ENCODE assay signal across 8 cellular contexts in genomic region chr11:102347526-102348331, GRCh38. TPM values are rescaled to one million over a fixed set of nuclear protein-coding genes. Genes with fewer than 3 reads are reported as not detected.
DNase-seq lines count a peak whose midpoint lies in the region; ATAC-seq lines count a peak whose summit lies in the region.

No MANE protein-coding gene starts in this region.

- ATAC-seq in GM19463 (IDR thresholded peaks at IDR 0.05; ENCODE audit: unreplicated experiment) (peak; percentile 3), esophagus mucosa (peak; percentile 48), naive B cell (ENCODE audit: low read depth in 2 of 2) (no peak)

- H3K9me3 Mint-ChIP-seq in T-helper 2 cell treated with Interferon-gamma antibody and Interleukin-4, amounts not matched to agents 5 μg/mL and 100 μg/mL, for 36 hours, result no peaks in the 10 kb centered on the region
- H3K9me3 Mint-ChIP-seq in naive B cell, result no peaks in the 10 kb centered on the region

- H3K36me3 Mint-ChIP-seq in T-helper 2 cell treated with Interferon-gamma antibody and Interleukin-4, amounts not matched to agents 5 μg/mL and 100 μg/mL, for 36 hours (ENCODE audit: low read depth), result peaks cover 20% of the 10 kb centered on the region
- H3K36me3 Mint-ChIP-seq in naive B cell, result peaks cover 0 to 10% of the 10 kb centered on the region in 2 donors

- DNase-seq in DMS79 treated with DMSO at 0.1 percent for 48 hours (lab: John Stamatoyannopoulos, UW), result peak; percentile 44
- peak; percentile 17 for DNase-seq in HK-2 (ENCODE audit: unreplicated experiment)
- no peak for DNase-seq in T-helper 2 cell treated with Interferon-gamma antibody and Interleukin-4, amounts not matched to agents 5 μg/mL and 100 μg/mL, for 36 hours (ENCODE audit: low spot score)
- peak; percentile 21 for DNase-seq in naive B cell
- DNase-seq in T-helper 9 cell, result no peak
- DNase-seq in NCI-H2171 (lab: John Stamatoyannopoulos, UW), result no peak

- peak overlapping the region; percentile 98 for H3K27ac Mint-ChIP-seq in T-helper 2 cell treated with Interferon-gamma antibody and Interleukin-4, amounts not matched to agents 5 μg/mL and 100 μg/mL, for 36 hours
- peak overlapping the region; percentile 99 to 100 (median 100) for H3K27ac Mint-ChIP-seq in naive B cell

- H3K4me1 Mint-ChIP-seq in T-helper 2 cell treated with Interferon-gamma antibody and Interleukin-4, amounts not matched to agents 5 μg/mL and 100 μg/mL, for 36 hours (ENCODE audit: low read depth), result peaks cover 28% of the 10 kb centered on the region
- H3K4me1 Mint-ChIP-seq in naive B cell, result peaks cover 20 to 37% (median 36%) of the 10 kb centered on the region in 3 donors

- H3K4me3 Mint-ChIP-seq in T-helper 2 cell treated with Interferon-gamma antibody and Interleukin-4, amounts not matched to agents 5 μg/mL and 100 μg/mL, for 36 hours, result peak overlapping the region; percentile 94
- peak overlapping the region; percentile 91 to 99 (median 98) for H3K4me3 Mint-ChIP-seq in naive B cell

- H3K27me3 Mint-ChIP-seq in T-helper 2 cell treated with Interferon-gamma antibody and Interleukin-4, amounts not matched to agents 5 μg/mL and 100 μg/mL, for 36 hours (ENCODE audit: low read depth), result no peaks in the 10 kb centered on the region
- H3K27me3 Mint-ChIP-seq in naive B cell, result no peaks in the 10 kb centered on the region

RNA-seq across cellular contexts. Expression of gene BIRC2, which starts 0.7 kb away (rescaled TPM):
- total RNA-seq in esophagus mucosa, result 22.1 TPM
- polyA plus RNA-seq in naive B cell (ENCODE audit: low read depth in 6 of 6), result 10 to 100 TPM; 28.2 to 43.9 (median 35.6) TPM

RNA-seq across cellular contexts. Expression of gene BIRC3, which starts 30.4 kb away (rescaled TPM):
- 2.2 TPM for total RNA-seq in esophagus mucosa
- polyA plus RNA-seq in naive B cell (ENCODE audit: low read depth in 6 of 6), result 100 to 1,000 TPM; 181 to 263 (median 232) TPM

Comparison
In these comparisons a context has a peak if more than half of its experiments do, and no peak if none do; other contexts are left out.
1. DNase-seq: peak in DMS79 treated with DMSO at 0.1 percent for 48 hours (single experiment), HK-2 (single experiment) and naive B cell (single experiment); none in T-helper 2 cell treated with Interferon-gamma antibody and Interleukin-4, amounts not matched to agents 5 μg/mL and 100 μg/mL, for 36 hours (single experiment), T-helper 9 cell (single experiment) and NCI-H2171 (single experiment).
2. ATAC-seq: peak in GM19463 (single experiment) and esophagus mucosa (single experiment); none in naive B cell (0 of 2).